ENCODE assay signal across 10 cellular contexts in the genomic region with DNA sequence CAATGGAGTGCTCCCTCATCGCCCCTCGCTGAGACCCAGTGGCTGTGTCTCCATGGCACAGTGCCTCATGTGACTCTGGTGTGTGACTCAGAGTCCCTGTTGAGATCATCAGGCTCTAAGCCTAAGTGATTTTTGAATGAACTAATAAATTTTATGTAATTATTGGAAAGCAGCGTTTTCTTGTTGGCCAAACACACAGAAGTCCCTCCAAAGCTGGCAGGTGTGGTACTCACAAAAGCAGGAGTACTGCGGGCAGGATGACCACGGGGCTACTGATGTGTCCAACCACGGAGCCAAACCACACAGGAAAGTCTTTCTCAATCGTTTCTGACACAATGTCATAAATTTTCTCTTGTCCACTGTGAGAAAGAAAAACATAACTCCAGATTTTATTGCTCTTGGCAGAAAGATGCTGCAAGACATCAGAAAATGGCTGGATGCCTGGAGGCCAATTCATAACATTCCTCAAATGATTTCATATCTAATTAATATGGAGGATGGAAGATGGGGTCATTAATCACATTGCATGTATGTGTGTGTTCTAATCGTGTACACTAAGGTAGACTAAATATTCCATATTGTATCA. TPM values are rescaled to one million over a fixed set of nuclear protein-coding genes. Genes with fewer than 3 reads are reported as not detected.
DNase-seq lines count a peak whose midpoint lies in the region; ATAC-seq, FAIRE-seq and TF ChIP-seq lines count a peak whose summit lies in the region.
"Had no signal": no experiment of that assay in that cellular context is flagged by ENCODE, and none has a peak within 500 bp of the region (broad histone marks: within the 10 kb centered on the region; RNA-seq: fewer than 3 reads in every experiment).

No MANE protein-coding gene starts in this region.

- no peak overlapping the region for H2BK15ac ChIP-seq in H9 (ENCODE audit: low read depth, low read length)

- no peak overlapping the region for H3K56ac ChIP-seq in H9 (ENCODE audit: insufficient read length, low read depth, low read length)

- no peaks in the 10 kb centered on the region for H3K23me2 ChIP-seq in H9 (ENCODE audit: insufficient read length, low read depth, low read length, poor library complexity, severe bottlenecking)

- no peaks in the 10 kb centered on the region for H3K9me1 ChIP-seq in endothelial cell of umbilical vein (replicated peaks; ENCODE audit: control insufficient read depth, extremely low read depth, insufficient read depth, low read length)

- H3K36me3 Mint-ChIP-seq in H9 (ENCODE audit: insufficient read depth in 1 of 3, low read depth in 3 of 3), result no peaks in the 10 kb centered on the region

- H3K4me1 Mint-ChIP-seq in H9, result 0 out of 4 replicates have a peak, but pooled peaks cover 2 to 3% of the 10 kb centered on the region in 2 experiments

- TF ChIP-seq CTCF in endothelial cell of umbilical vein (IDR thresholded peaks at IDR 0.05; ENCODE audit: extremely low read depth in 1 of 2, insufficient read depth in 1 of 2, low read depth in 1 of 2, low read length in 2 of 2), result no peak
- TF ChIP-seq CTCF in osteoblast (IDR thresholded peaks at IDR 0.05; ENCODE audit: extremely low read depth, low read depth, low read length), result no peak
- TF ChIP-seq CTCF in H9 (conservative IDR thresholded peaks at IDR 0.05), result no peak

- no peaks in the 10 kb centered on the region; the same call in 1 of the 2 replicates for H3K27me3 Mint-ChIP-seq in H9 (ENCODE audit: low read depth)

- BruUV-seq in endothelial cell of umbilical vein (replicated peaks; lab: Mats Ljungman, UMichigan), result no TSS peak

- dilution Hi-C loops in endothelial cell of umbilical vein (cut with MboI; ENCODE audit: extremely low pct_ligation_motif_present, low sequenced_read_pairs), result no loop called here

- H4K8ac ChIP-seq in H9 (replicated peaks; ENCODE audit: insufficient read length, low read depth, low read length), result no peak overlapping the region

- CTCF ChIA-PET in endothelial cell of umbilical vein (lab: Charles Lee), result interaction anchor here (0.6 to 2.5 kb wide), 4 partner anchors 10 to 587 kb away, joined by 4 to 10 read pairs (median 4); no protein-coding TSS in a partner anchor

- no peak overlapping the region for H3K27ac ChIP-seq in endothelial cell of umbilical vein (ENCODE audit: insufficient read depth, low read depth, low read length)
- peak overlapping the region; percentile 82 for H3K27ac ChIP-seq in osteoblast (ENCODE audit: low read depth, low read length)
- no peak overlapping the region for H3K27ac ChIP-seq in H9 (ENCODE audit: insufficient read length, low read depth, low read length)
- H3K27ac ChIP-seq: right lobe of liver had no signal

- H2BK20ac ChIP-seq in H9 (ENCODE audit: low read depth, low read length, poor library complexity, severe bottlenecking), result no peak overlapping the region

- H2AK5ac ChIP-seq in H9 (ENCODE audit: insufficient read length, low read length), result no peak overlapping the region

- intact Hi-C loops in endothelial cell of umbilical vein (cut with micrococcal nuclease), result no loop called here

- no peak overlapping the region for H2BK12ac ChIP-seq in H9 (ENCODE audit: insufficient read length, low read depth, low read length)

- H2AFZ ChIP-seq in endothelial cell of umbilical vein (ENCODE audit: low read depth, low read length), result no peak overlapping the region
- no peak overlapping the region for H2AFZ ChIP-seq in osteoblast (ENCODE audit: low read length)
- H2AFZ ChIP-seq in H9 (ENCODE audit: low read length), result no peak overlapping the region

- no peaks in the 10 kb centered on the region for H3K9me3 ChIP-seq in endothelial cell of umbilical vein (replicated peaks; ENCODE audit: control insufficient read depth, insufficient read depth, low read length)
- H3K9me3 ChIP-seq in osteoblast (ENCODE audit: low read depth, low read length), result no peaks in the 10 kb centered on the region
- H3K9me3 ChIP-seq in H9 (ENCODE audit: control insufficient read depth, low read depth, low read length), result no peaks in the 10 kb centered on the region
- H3K9me3 ChIP-seq: right lobe of liver, upper lobe of left lung had no signal

- H3K4ac ChIP-seq in H9 (ENCODE audit: low read depth, low read length), result no peak overlapping the region

- H3K4me3 ChIP-seq in endothelial cell of umbilical vein (replicated peaks in 1 of 3; ENCODE audit: insufficient read depth in 1 of 3, low read depth in 1 of 3, low read length in 3 of 3), result no peak overlapping the region
- H3K4me3 ChIP-seq in osteoblast (ENCODE audit: insufficient read depth, low read length), result peak overlapping the region; percentile 23
- H3K4me3 ChIP-seq: right lobe of liver, upper lobe of left lung had no signal

- H4K20me1 ChIP-seq in endothelial cell of umbilical vein (replicated peaks; ENCODE audit: control insufficient read depth, extremely low read depth, insufficient read depth, low read length) (no peaks in the 10 kb centered on the region), osteoblast (ENCODE audit: insufficient read depth, low read length) (no peaks in the 10 kb centered on the region), H9 (ENCODE audit: control insufficient read depth, insufficient read depth, insufficient read length) (no peaks in the 10 kb centered on the region)

- H3K79me2 ChIP-seq in endothelial cell of umbilical vein (ENCODE audit: control insufficient read depth, insufficient read depth, low read length) (no peaks in the 10 kb centered on the region), osteoblast (ENCODE audit: insufficient read depth, low read length) (no peaks in the 10 kb centered on the region), H9 (ENCODE audit: insufficient read depth, low read length) (no peaks in the 10 kb centered on the region)

- no peak overlapping the region for H4K91ac ChIP-seq in H9 (ENCODE audit: insufficient read length, low read depth, low read length)

- no peak for FAIRE-seq in endothelial cell of umbilical vein (lab: Jason Lieb, UNC)

- H3K9ac ChIP-seq in endothelial cell of umbilical vein (replicated peaks; ENCODE audit: extremely low read depth, insufficient read depth, low read length) (no peak overlapping the region), H9 (ENCODE audit: extremely low read depth, insufficient read length, low read length) (no peak overlapping the region)

- H3K9me3 Mint-ChIP-seq in H9, result no peaks in the 10 kb centered on the region

- H3K4me1 ChIP-seq in endothelial cell of umbilical vein (ENCODE audit: control insufficient read depth, extremely low read depth, insufficient read depth, low read length), result peaks cover 4% of the 10 kb centered on the region
- H3K4me1 ChIP-seq in osteoblast (ENCODE audit: insufficient read depth, low read length), result peaks cover 33% of the 10 kb centered on the region
- no peaks in the 10 kb centered on the region for H3K4me1 ChIP-seq in H9 (ENCODE audit: insufficient read depth, low read length)
- H3K4me1 ChIP-seq: upper lobe of left lung had no signal

- H4K5ac ChIP-seq in H9 (ENCODE audit: insufficient read length, low read depth, low read length), result no peak overlapping the region

- H3K79me1 ChIP-seq in H9 (ENCODE audit: insufficient read depth, low read depth, low read length, poor library complexity, severe bottlenecking), result no peaks in the 10 kb centered on the region

- peak; percentile 74 for DNase-seq in AG20443 (ENCODE audit: low spot score)
- DNase-seq in NCI-H226, result peak; percentile 98
- DNase-seq in endothelial cell of umbilical vein (ENCODE audit: low read depth, low spot score), result peak; percentile 86
- DNase-seq in osteoblast (ENCODE audit: insufficient read length, low spot score, missing footprints), result peak; percentile 78
- no peak for DNase-seq in NAMALWA (ENCODE audit: low spot score)
- no peak for DNase-seq in H9
- DNase-seq: right lobe of liver, upper lobe of left lung had no signal

- no peak overlapping the region for H3K27ac Mint-ChIP-seq in H9

- TF ChIP-seq POLR2A in endothelial cell of umbilical vein (IDR thresholded peaks at IDR 0.05; ENCODE audit: low read depth, low read length), result no peak

- no peak for ATAC-seq in GM18873 (IDR thresholded peaks at IDR 0.05; ENCODE audit: low FRiP score, unreplicated experiment)
- ATAC-seq in HG03432 (IDR thresholded peaks at IDR 0.05; ENCODE audit: unreplicated experiment), result no peak

- H2BK5ac ChIP-seq in H9 (ENCODE audit: insufficient read length, low read length), result no peak overlapping the region

- no peak overlapping the region for H3K4me3 Mint-ChIP-seq in H9

- H3K4me2 ChIP-seq in endothelial cell of umbilical vein (ENCODE audit: insufficient read depth, low read length), result peak overlapping the region; percentile 8
- peak overlapping the region; percentile 76 for H3K4me2 ChIP-seq in osteoblast (ENCODE audit: insufficient read depth, low read length)
- no peak overlapping the region for H3K4me2 ChIP-seq in H9 (ENCODE audit: insufficient read depth, insufficient read length, low read length)

- WGBS in H9 (ENCODE audit: extremely low coverage, insufficient read length, low lambda C conversion rate), result no CpG with 5 or more reads among the region's 8 CpGs

- no peak overlapping the region for H3T11ph ChIP-seq in H9 (ENCODE audit: low read length)

- no peaks in the 10 kb centered on the region for H3K36me3 ChIP-seq in endothelial cell of umbilical vein (ENCODE audit: control insufficient read depth in 2 of 2, extremely low read depth in 1 of 2, insufficient read depth in 2 of 2, low read length in 2 of 2)
- no peaks in the 10 kb centered on the region for H3K36me3 ChIP-seq in osteoblast (ENCODE audit: insufficient read depth, low read length)
- H3K36me3 ChIP-seq: right lobe of liver, upper lobe of left lung had no signal

- no peak overlapping the region for H3K18ac ChIP-seq in H9 (ENCODE audit: insufficient read length, low read depth, low read length)

- POLR2A ChIA-PET in endothelial cell of umbilical vein (lab: Charles Lee), result no interaction called here

- H2BK120ac ChIP-seq in H9 (ENCODE audit: low read depth, low read length, poor library complexity, severe bottlenecking), result no peak overlapping the region

- no peak overlapping the region for H3K23ac ChIP-seq in H9 (ENCODE audit: insufficient read length, low read depth, low read length)

- H3K27me3 ChIP-seq in endothelial cell of umbilical vein (ENCODE audit: control insufficient read depth in 2 of 2, insufficient read depth in 2 of 2, low read length in 2 of 2) (peaks cover 3 to 6% of the 10 kb centered on the region in 2 experiments), osteoblast (ENCODE audit: insufficient read depth, low read length) (no peaks in the 10 kb centered on the region), H9 (ENCODE audit: insufficient read depth, low read length) (no peaks in the 10 kb centered on the region)
- H3K27me3 ChIP-seq: right lobe of liver, upper lobe of left lung had no signal

- H3K14ac ChIP-seq in H9 (ENCODE audit: insufficient read depth, low read length), result no peak overlapping the region

RNA-seq across cellular contexts. Expression of a gene that starts 14.6 kb away (rescaled TPM):
- total RNA-seq in endothelial cell of umbilical vein, result 0.32 and 2.2 TPM in 2 replicates
- 3.0 and 4.1 TPM in 2 replicates for polyA plus RNA-seq in endothelial cell of umbilical vein
- polyA plus RNA-seq in endothelial cell of umbilical vein (2011; cell fraction: cytosol; rRNA removed), result 2.7 and 2.9 TPM in 2 replicates
- polyA plus RNA-seq in endothelial cell of umbilical vein (2011; cell fraction: nucleus; rRNA removed), result 4.6 and 5.7 TPM in 2 replicates
- polyA plus RNA-seq in endothelial cell of umbilical vein (2012), result 0.52 and 1.2 TPM in 2 replicates
- 2.1 and 2.2 TPM in 2 replicates for polyA minus RNA-seq in endothelial cell of umbilical vein
- not detected for polyA minus RNA-seq in endothelial cell of umbilical vein (2011; cell fraction: cytosol; rRNA and poly(A)+ RNA removed)
- 1.3 and 1.8 TPM in 2 replicates for polyA minus RNA-seq in endothelial cell of umbilical vein (2011; cell fraction: nucleus; rRNA and poly(A)+ RNA removed)
- 5.9 and 6.5 TPM in 2 replicates for total RNA-seq in osteoblast
- total RNA-seq in H9 (2021), result 2.3 and 2.4 TPM in 2 replicates

RNA-seq across cellular contexts. Expression of a gene that starts 35.5 kb away (rescaled TPM):
- total RNA-seq in endothelial cell of umbilical vein, result not detected in 2 replicates
- not detected in 2 replicates for polyA plus RNA-seq in endothelial cell of umbilical vein
- polyA plus RNA-seq in endothelial cell of umbilical vein (2011; cell fraction: cytosol; rRNA removed), result not detected in 2 replicates
- not detected in 2 replicates for polyA plus RNA-seq in endothelial cell of umbilical vein (2011; cell fraction: nucleus; rRNA removed)
- polyA plus RNA-seq in endothelial cell of umbilical vein (2012), result not detected in 2 replicates
- polyA minus RNA-seq in endothelial cell of umbilical vein, result not detected in 2 replicates
- not detected for polyA minus RNA-seq in endothelial cell of umbilical vein (2011; cell fraction: cytosol; rRNA and poly(A)+ RNA removed)
- not detected in 2 replicates for polyA minus RNA-seq in endothelial cell of umbilical vein (2011; cell fraction: nucleus; rRNA and poly(A)+ RNA removed)
- not detected in 2 replicates for total RNA-seq in osteoblast
- total RNA-seq in H9 (2021), result not detected in 2 replicates
- total RNA-seq: upper lobe of left lung had no signal

Comparison
In these comparisons a context has a peak if more than half of its experiments do, and no peak if none do; other contexts are left out.
1. DNase-seq: peak in AG20443 (single experiment), NCI-H226 (single experiment), endothelial cell of umbilical vein (single experiment) and osteoblast (single experiment); none in NAMALWA (single experiment) and H9 (single experiment).